ENCODE assay signal across 13 cellular contexts in the genomic region with DNA sequence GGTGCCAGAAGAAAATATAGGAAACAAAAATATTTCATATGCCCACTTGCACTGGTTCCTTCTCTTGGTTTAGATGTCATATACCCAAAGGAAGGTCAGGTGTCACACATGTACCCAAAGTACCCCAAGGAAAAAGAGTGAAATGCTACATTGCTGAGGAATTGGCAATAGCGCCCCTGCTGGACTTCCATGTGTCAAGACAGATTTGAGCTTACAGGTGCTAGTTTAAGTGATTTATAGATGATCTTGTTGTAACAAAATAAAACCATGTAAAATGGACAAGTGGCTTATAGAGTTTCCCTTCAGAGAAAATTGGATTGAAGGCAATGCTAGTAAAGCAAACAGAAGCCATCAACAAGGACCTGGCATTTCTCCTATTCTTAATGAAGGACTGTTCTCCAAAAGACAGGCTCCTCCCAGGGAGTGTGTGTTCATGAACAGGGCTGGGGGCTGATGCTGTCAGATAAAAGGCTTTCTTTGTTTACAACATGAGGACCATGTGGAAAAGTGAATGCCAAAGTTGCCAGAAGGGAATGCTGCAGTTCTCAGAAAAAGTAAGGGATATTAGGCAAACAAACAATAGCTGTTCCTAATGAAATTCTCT.
DNase-seq lines count a peak whose midpoint lies in the region; ATAC-seq and TF ChIP-seq lines count a peak whose summit lies in the region.
"Had no signal": no experiment of that assay in that cellular context is flagged by ENCODE, and none has a peak within 500 bp of the region (broad histone marks: within the 10 kb centered on the region; RNA-seq: fewer than 3 reads in every experiment).

No MANE protein-coding gene starts in this region.

- TF ChIP-seq CTCF in AG04450 (IDR thresholded peaks at IDR 0.05; ENCODE audit: low read depth, low read length), result peak; percentile 57
- TF ChIP-seq CTCF in GM20000 (IDR thresholded peaks at IDR 0.05; ENCODE audit: extremely low read depth, missing control alignments), result peak; percentile 21
- TF ChIP-seq CTCF in Panc1 (IDR thresholded peaks at IDR 0.05), result peak; percentile 59
- peak; percentile 76 for TF ChIP-seq CTCF in glutamatergic neuron (IDR thresholded peaks at IDR 0.05; ENCODE audit: partially characterized antibody, unreplicated experiment)
- TF ChIP-seq CTCF in tibial artery (IDR thresholded peaks at IDR 0.05), result no peak

- H3K36me3 ChIP-seq in Panc1 (ENCODE audit: control insufficient read depth, insufficient read depth, low read length) (no peaks in the 10 kb centered on the region), tibial artery (no peaks in the 10 kb centered on the region)
- H3K36me3 ChIP-seq: gastroesophageal sphincter, thoracic aorta had no signal

- no peak overlapping the region for H3K27ac ChIP-seq in AG04450 (ENCODE audit: low read depth, low read length)
- H3K27ac ChIP-seq in Panc1 (ENCODE audit: low read length), result no peak overlapping the region
- H3K27ac ChIP-seq in tibial artery, result no peak overlapping the region
- H3K27ac ChIP-seq: gastroesophageal sphincter, thoracic aorta had no signal

- H3K27ac Mint-ChIP-seq in glutamatergic neuron (ENCODE audit: unreplicated experiment), result no peak overlapping the region

- H3K4me3 ChIP-seq in AG04450 (ENCODE audit: low read depth, low read length) (no peak overlapping the region), Panc1 (ENCODE audit: low read depth in 2 of 2, low read length in 2 of 2) (no peak overlapping the region), tibial artery (no peak overlapping the region)
- H3K4me3 ChIP-seq: gastroesophageal sphincter, thoracic aorta had no signal

- no peaks in the 10 kb centered on the region for H3K9me3 ChIP-seq in AG04450 (ENCODE audit: control insufficient read depth, insufficient read depth, low read length)
- no peaks in the 10 kb centered on the region for H3K9me3 ChIP-seq in Panc1 (ENCODE audit: control insufficient read depth, insufficient read depth, low read depth, low read length)
- H3K9me3 ChIP-seq in tibial artery, result no peaks in the 10 kb centered on the region
- H3K9me3 ChIP-seq: thoracic aorta had no signal

- H3K4me1 Mint-ChIP-seq in glutamatergic neuron (ENCODE audit: low read depth, unreplicated experiment), result peaks cover 11% of the 10 kb centered on the region

- H3K4me3 Mint-ChIP-seq in glutamatergic neuron (ENCODE audit: unreplicated experiment), result no peak overlapping the region

- H3K27me3 ChIP-seq in AG04450 (ENCODE audit: control insufficient read depth, insufficient read depth, low read length) (no peaks in the 10 kb centered on the region), Panc1 (ENCODE audit: control insufficient read depth, insufficient read depth, low read length) (no peaks in the 10 kb centered on the region), tibial artery (no peaks in the 10 kb centered on the region)
- H3K27me3 ChIP-seq: gastroesophageal sphincter had no signal

- ATAC-seq in Panc1 (no peak), HG02938 (IDR thresholded peaks at IDR 0.05; ENCODE audit: unreplicated experiment) (no peak)
- ATAC-seq: gastroesophageal sphincter, right cardiac atrium had no signal

- no peaks in the 10 kb centered on the region for H3K36me3 Mint-ChIP-seq in glutamatergic neuron (ENCODE audit: unreplicated experiment)

- in situ Hi-C loops in Panc1 (cut with HindIII; ENCODE audit: low pct_unique_long_range_greater_than_20kb, low sequenced_read_pairs), result no loop called here

- H3K9me3 Mint-ChIP-seq in glutamatergic neuron (ENCODE audit: unreplicated experiment), result no peaks in the 10 kb centered on the region

- CTCF ChIA-PET in AG04450 (lab: Charles Lee) (interaction anchor here (0.6 to 5.7 kb wide), 11 partner anchors 10 to 285 kb away, joined by 3 to 69 read pairs (median 4); no protein-coding TSS in a partner anchor), Panc1 (lab: Charles Lee) (interaction anchor here (1.2 kb wide), 1 partner anchor 9 kb away, joined by 4 read pairs; no protein-coding TSS in a partner anchor)

- intact Hi-C loops in Panc1 (cut with micrococcal nuclease; ENCODE audit: unreplicated experiment), result loop anchor here (10.0 kb wide), 1 partner anchor 498 kb away; no protein-coding TSS in a partner anchor
- intact Hi-C loops in tibial artery (cut with DNase I; ENCODE audit: low total_unique reads), result no loop called here

- POLR2A ChIA-PET in AG04450 (lab: Yijun Ruan, JAX), result no interaction called here
- POLR2A ChIA-PET in Panc1 (lab: Charles Lee), result no interaction called here

- no peak for DNase-seq in AG04450 (ENCODE audit: low read depth, low spot score)
- no peak for DNase-seq in GM20000 (ENCODE audit: low spot score)
- no peak for DNase-seq in Panc1 (ENCODE audit: low read depth, low spot score)
- DNase-seq in glutamatergic neuron, result peak; percentile 33
- no peak for DNase-seq in SHP77 treated with DMSO at 0.1 percent for 48 hours (lab: John Stamatoyannopoulos, UW)
- no peak for DNase-seq in tibial artery
- DNase-seq in cerebellar nuclear complex (lab: John Stamatoyannopoulos, UW), result no peak
- DNase-seq: activated T-cell treated with anti-CD3 and anti-CD28 coated beads, Interleukin-2, amount 50 U/mL, for 48 hours; NCI-H524 treated with DMSO at 0.1 percent for 48 hours; right cardiac atrium had no signal

- H3K27me3 Mint-ChIP-seq in glutamatergic neuron (ENCODE audit: unreplicated experiment), result no peaks in the 10 kb centered on the region

- H3K4me1 ChIP-seq in Panc1 (ENCODE audit: control insufficient read depth, insufficient read depth, low read length), result no peaks in the 10 kb centered on the region
- no peaks in the 10 kb centered on the region for H3K4me1 ChIP-seq in tibial artery
- H3K4me1 ChIP-seq: gastroesophageal sphincter had no signal

- BruUV-seq in Panc1 (replicated peaks; lab: Mats Ljungman, UMichigan), result no TSS peak

Comparison
In these comparisons a context has a peak if more than half of its experiments do, and no peak if none do; other contexts are left out.
1. CTCF ChIP-seq: peak in AG04450 (single experiment), GM20000 (single experiment), Panc1 (single experiment) and glutamatergic neuron (single experiment); none in tibial artery (0 of 2).